8 cellular contexts compared by ENCODE assay signal in the genomic region with DNA sequence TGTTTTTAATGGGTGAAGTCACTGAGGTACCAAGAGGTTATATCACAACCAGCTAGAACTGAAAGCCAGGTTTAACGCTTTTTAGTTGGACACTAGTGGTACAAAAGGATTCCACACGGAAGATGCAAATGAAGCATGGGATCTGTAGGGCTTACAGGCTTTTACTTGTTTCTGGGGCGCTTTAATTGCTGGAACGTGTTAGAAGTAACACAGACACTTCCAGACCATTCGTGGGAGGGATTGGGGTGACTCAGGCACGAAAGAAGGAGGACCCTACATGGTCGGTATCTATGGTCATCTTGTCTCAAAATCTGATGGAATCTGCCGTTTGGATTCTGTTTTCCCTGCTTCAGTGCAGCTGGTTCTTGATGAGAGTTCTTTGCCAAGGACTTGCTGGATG. TPM values are rescaled to one million over a fixed set of nuclear protein-coding genes. Genes with fewer than 3 reads are reported as not detected.
A peak's percentile ranks its signal among the peaks of the same experiment; 100 is the strongest.
DNase-seq lines count a peak whose midpoint lies in the region; ATAC-seq and TF ChIP-seq lines count a peak whose summit lies in the region.

No MANE protein-coding gene starts in this region.

- TF ChIP-seq CTCF in GM12864 (IDR thresholded peaks at IDR 0.05; ENCODE audit: low read depth, low read length, missing control alignments) (no peak), RWPE2 (IDR thresholded peaks at IDR 0.05; ENCODE audit: poor library complexity, severe bottlenecking) (no peak), fibroblast of lung (conservative IDR thresholded peaks at IDR 0.05 in 1 of 2, IDR thresholded peaks at IDR 0.05 in 1 of 2; ENCODE audit: low read depth in 1 of 2, low read length in 2 of 2) (no peak), psoas muscle (IDR thresholded peaks at IDR 0.05) (no peak)

- H3K36me3 ChIP-seq in RWPE2 (ENCODE audit: low read depth) (peaks cover 46% of the 10 kb centered on the region), fibroblast of lung (ENCODE audit: control insufficient read depth, insufficient read depth, low read length) (peaks cover 11% of the 10 kb centered on the region), psoas muscle (ENCODE audit: insufficient read depth in 1 of 2, low read depth in 1 of 2) (peaks cover 4 to 30% of the 10 kb centered on the region in 2 donors)

- WGBS in psoas muscle, 3 donors: 18 to 22% (median 19%) methylated on average over 8 of the region's 8 CpGs

- intact Hi-C loops in psoas muscle (cut with DNase I): loop anchor here in 1 of 2 donors (5.0 kb wide), 1 partner anchor 120 kb away; a partner anchor contains a TSS

- H3K9ac ChIP-seq in fibroblast of lung (ENCODE audit: insufficient read depth, low read length): no peak overlapping the region

- H3K27ac ChIP-seq in RWPE2 (ENCODE audit: poor library complexity, severe bottlenecking) (peak overlapping the region; percentile 37), fibroblast of lung (ENCODE audit: insufficient read depth, low read length) (peak overlapping the region; percentile 73), psoas muscle (peak overlapping the region; percentile 82)

- H3K9me3 ChIP-seq in RWPE2 (ENCODE audit: severe bottlenecking) (no peaks in the 10 kb centered on the region), fibroblast of lung (ENCODE audit: control insufficient read depth, insufficient read depth, low read depth, low read length) (no peaks in the 10 kb centered on the region), psoas muscle (no peaks in the 10 kb centered on the region)

- H3K4me1 ChIP-seq in RWPE2 (ENCODE audit: insufficient read depth, poor library complexity, severe bottlenecking): peaks cover 8% of the 10 kb centered on the region
- H3K4me1 ChIP-seq in fibroblast of lung (ENCODE audit: control insufficient read depth, extremely low read depth, insufficient read depth, low read length): no peaks in the 10 kb centered on the region
- peaks cover 10% of the 10 kb centered on the region for H3K4me1 ChIP-seq in psoas muscle

- H2AFZ ChIP-seq in fibroblast of lung (ENCODE audit: low read length): no peak overlapping the region

- peaks cover 41% of the 10 kb centered on the region for H3K79me2 ChIP-seq in fibroblast of lung (ENCODE audit: control insufficient read depth, insufficient read depth, low read length)

- no peak for DNase-seq in GM12864 (ENCODE audit: low read depth)
- no peak for DNase-seq in RWPE2 (ENCODE audit: low spot score)
- peak in 1 of 2 donors; percentile 47 for DNase-seq in fibroblast of lung (ENCODE audit: low read depth in 2 of 2)
- DNase-seq in psoas muscle: no peak
- no peak for DNase-seq in stimulated activated CD8-positive, alpha-beta memory T cell treated with anti-CD3 and anti-CD28 coated beads, Interleukin-4, amount 100 ng/mL, for 48 hours
- DNase-seq in NCI-H524 (lab: John Stamatoyannopoulos, UW): no peak
- DNase-seq in nucleus accumbens (lab: John Stamatoyannopoulos, UW): no peak

- peak overlapping the region; percentile 95 for H3K4me2 ChIP-seq in fibroblast of lung (ENCODE audit: extremely low read depth, insufficient read depth, low read length)

- H4K20me1 ChIP-seq in fibroblast of lung (ENCODE audit: control insufficient read depth, extremely low read depth, insufficient read depth, low read length): no peaks in the 10 kb centered on the region

- H3K27me3 ChIP-seq in RWPE2 (ENCODE audit: insufficient read depth, poor library complexity, severe bottlenecking): no peaks in the 10 kb centered on the region
- no peaks in the 10 kb centered on the region for H3K27me3 ChIP-seq in fibroblast of lung (ENCODE audit: control insufficient read depth, insufficient read depth, low read length)
- no peaks in the 10 kb centered on the region for H3K27me3 ChIP-seq in psoas muscle (ENCODE audit: insufficient read depth in 3 of 3, low read length in 2 of 3)

- H3K4me3 ChIP-seq in GM12864 (ENCODE audit: low read depth, low read length) (peak overlapping the region; percentile 84), RWPE2 (ENCODE audit: severe bottlenecking) (peak overlapping the region; percentile 62), fibroblast of lung (replicated peaks in 1 of 4; ENCODE audit: control extremely low read depth in 1 of 4, insufficient read depth in 1 of 4, low read depth in 3 of 4, low read length in 4 of 4) (peak overlapping the region; percentile 73 to 82 (median 78)), psoas muscle (peak overlapping the region; percentile 91)

- no peak for ATAC-seq in RWPE2 (ENCODE audit: low read depth)
- no peak for ATAC-seq in psoas muscle
- ATAC-seq in GM18858 (IDR thresholded peaks at IDR 0.05; ENCODE audit: unreplicated experiment): no peak

RNA-seq across cellular contexts. Expression of a gene that starts 1.0 kb away (rescaled TPM):
- total RNA-seq in fibroblast of lung (59.8 and 90.0 TPM in 2 replicates), psoas muscle (10 to 100 TPM; 49.7 to 69.4 (median 63.7) TPM)
- polyA plus RNA-seq in fibroblast of lung (96.4 and 99.0 TPM in 2 replicates), psoas muscle (100 to 1,000 TPM in 2 of 3 donors, 10 to 100 TPM in 1; 47.7 to 153 (median 148) TPM)
- polyA plus RNA-seq in fibroblast of lung (2012): 114 and 119 TPM in 2 replicates
- polyA minus RNA-seq in fibroblast of lung (ENCODE audit: low replicate concordance): 247 and 273 TPM in 2 replicates

RNA-seq across cellular contexts. Expression of a gene that starts 12.6 kb away (rescaled TPM):
- total RNA-seq in fibroblast of lung (0.77 and 1.7 TPM in 2 replicates), psoas muscle (not detected)
- polyA plus RNA-seq in fibroblast of lung (0.14 and 0.18 TPM in 2 replicates), psoas muscle (under 1 TPM; 0.07 to 0.11 (median 0.08) TPM)
- 0.69 and 0.80 TPM in 2 replicates for polyA plus RNA-seq in fibroblast of lung (2012)
- polyA minus RNA-seq in fibroblast of lung (ENCODE audit: low replicate concordance): not detected in 2 replicates
